ENCODE assay signal across 10 cellular contexts in the genomic region with DNA sequence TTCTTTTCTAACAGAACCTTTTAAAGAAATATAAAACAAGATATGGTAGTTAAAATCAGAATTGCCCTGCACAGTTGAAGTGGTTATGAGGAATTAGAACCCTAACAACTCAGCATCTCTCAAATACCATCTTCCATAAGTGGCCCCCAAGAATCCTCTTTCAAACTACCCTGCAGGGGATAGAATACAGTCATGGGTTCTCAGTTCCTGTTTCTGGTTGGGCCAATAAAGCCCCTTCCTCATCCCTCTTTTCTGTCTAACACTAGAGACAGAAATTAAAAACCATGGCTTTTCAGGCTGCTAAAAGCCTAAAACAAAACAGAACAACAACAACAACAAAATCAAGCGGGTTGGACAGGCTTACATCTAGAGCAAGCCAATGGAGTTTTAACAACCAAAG. TPM values are rescaled to one million over a fixed set of nuclear protein-coding genes. Genes with fewer than 3 reads are reported as not detected.
DNase-seq lines count a peak whose midpoint lies in the region; ATAC-seq, FAIRE-seq and TF ChIP-seq lines count a peak whose summit lies in the region.
"Had no signal": no experiment of that assay in that cellular context is flagged by ENCODE, and none has a peak within 500 bp of the region (broad histone marks: within the 10 kb centered on the region; RNA-seq: fewer than 3 reads in every experiment).

No MANE protein-coding gene starts in this region.

- no peaks in the 10 kb centered on the region for H3K9me3 Mint-ChIP-seq in type B pancreatic cell
- H3K9me3 Mint-ChIP-seq: central memory CD8-positive, alpha-beta T cell; T-helper 1 cell treated with Interleukin-12 subunit alpha and Interleukin-12 subunit beta and Interleukin-4 antibody, amounts not matched to agents 30 μg/mL and 1 μg/mL, for 36 hours had no signal

- no peak for TF ChIP-seq CTCF in SK-N-SH (IDR thresholded peaks at IDR 0.05)
- TF ChIP-seq CTCF in esophagus squamous epithelium (IDR thresholded peaks at IDR 0.05) = no peak
- TF ChIP-seq CTCF in type B pancreatic cell (conservative IDR thresholded peaks at IDR 0.05) = no peak

- TF ChIP-seq EP300 in SK-N-SH (IDR thresholded peaks at IDR 0.05; ENCODE audit: borderline replicate concordance in 1 of 2, low read depth in 1 of 2, low read length in 1 of 2) = no peak

- no peaks in the 10 kb centered on the region for H3K9me2 ChIP-seq in SK-N-SH

- intact Hi-C loops in esophagus squamous epithelium (cut with DNase I) = no loop called here

- peaks cover 5% of the 10 kb centered on the region for H3F3A ChIP-seq in SK-N-SH (replicated peaks; ENCODE audit: insufficient read depth)

- H3K4me1 Mint-ChIP-seq in type B pancreatic cell (ENCODE audit: unreplicated experiment) = peaks cover 38% of the 10 kb centered on the region
- H3K4me1 Mint-ChIP-seq: central memory CD8-positive, alpha-beta T cell had no signal

- CTCF ChIA-PET in SK-N-SH (lab: Yijun Ruan, JAX) = interaction anchor here (1.0 to 1.5 kb wide), 4 partner anchors 27 to 324 kb away, joined by 3 to 5 read pairs (median 4); no protein-coding TSS in a partner anchor

- DNase-seq in SK-N-SH (no peak), esophagus squamous epithelium (lab: John Stamatoyannopoulos, UW) (no peak), type B pancreatic cell (ENCODE audit: extremely low spot score, unreplicated experiment) (no peak), frontal cortex (ENCODE audit: low spot score in 2 of 2) (no peak), pons (ENCODE audit: low spot score) (no peak)
- DNase-seq in NK-92 treated with Interleukin-12 subunit alpha and Interleukin-12 subunit beta, amount 100 ng/mL, for 24 hours (lab: John Stamatoyannopoulos, UW) = no peak

- no peaks in the 10 kb centered on the region for H4K20me1 ChIP-seq in SK-N-SH (ENCODE audit: insufficient read depth)

- H3K4me1 ChIP-seq in SK-N-SH (ENCODE audit: control insufficient read depth in 1 of 2, insufficient read depth in 2 of 2, low read depth in 1 of 2, low read length in 1 of 2) (peaks cover 12 to 22% of the 10 kb centered on the region in 2 experiments), esophagus squamous epithelium (peaks cover 4 to 41% (median 10%) of the 10 kb centered on the region in 3 donors)

- no peak overlapping the region for H3K4me3 ChIP-seq in SK-N-SH (ENCODE audit: low read depth in 2 of 2, low read length in 1 of 2)
- H3K4me3 ChIP-seq in esophagus squamous epithelium = no peak overlapping the region

- no peaks in the 10 kb centered on the region for H3K9me3 ChIP-seq in SK-N-SH
- no peaks in the 10 kb centered on the region for H3K9me3 ChIP-seq in esophagus squamous epithelium

- WGBS in SK-N-SH (ENCODE audit: low lambda C conversion rate) = 100% methylated on average over 1 of the region's 1 CpG
- 88 to 100% methylated on average over 1 of the region's 1 CpG for WGBS in esophagus squamous epithelium, 2 donors

- peaks cover 33% of the 10 kb centered on the region for H3K36me3 Mint-ChIP-seq in type B pancreatic cell

- TF ChIP-seq POLR2A in esophagus squamous epithelium (IDR thresholded peaks at IDR 0.05) = no peak

- H3K4me2 ChIP-seq in SK-N-SH = peak overlapping the region; percentile 67

- POLR2A ChIA-PET in SK-N-SH (lab: Yijun Ruan, JAX) = no interaction called here

- H3K27me3 ChIP-seq in SK-N-SH (ENCODE audit: insufficient read depth) (no peaks in the 10 kb centered on the region), esophagus squamous epithelium (no peaks in the 10 kb centered on the region)

- H3K27ac ChIP-seq in SK-N-SH (ENCODE audit: low read depth in 2 of 2, low read length in 1 of 2) (peak overlapping the region; percentile 83 to 89), esophagus squamous epithelium (peak overlapping the region; percentile 46 to 81 (median 76))

- no peaks in the 10 kb centered on the region for H3K79me2 ChIP-seq in SK-N-SH (ENCODE audit: insufficient read depth)

- peak overlapping the region; percentile 18; the same call in 1 of the 2 replicates for H3K9ac ChIP-seq in SK-N-SH

- peak overlapping the region; percentile 91 for H3K27ac Mint-ChIP-seq in type B pancreatic cell
- H3K27ac Mint-ChIP-seq: T-helper 1 cell treated with Interleukin-12 subunit alpha and Interleukin-12 subunit beta and Interleukin-4 antibody, amounts not matched to agents 30 μg/mL and 1 μg/mL, for 36 hours had no signal

- no peaks in the 10 kb centered on the region for H3K27me3 Mint-ChIP-seq in type B pancreatic cell

- peak overlapping the region; percentile 64 for H3K4me3 Mint-ChIP-seq in type B pancreatic cell
- H3K4me3 Mint-ChIP-seq: central memory CD8-positive, alpha-beta T cell; T-helper 1 cell treated with Interleukin-12 subunit alpha and Interleukin-12 subunit beta and Interleukin-4 antibody, amounts not matched to agents 30 μg/mL and 1 μg/mL, for 36 hours had no signal

- H2AFZ ChIP-seq in SK-N-SH (ENCODE audit: low read depth) = no peak overlapping the region

- ATAC-seq in SK-N-SH treated with all-trans-retinoic acid at 6 μM for 48 hours = no peak
- ATAC-seq in HG03175 (IDR thresholded peaks at IDR 0.05; ENCODE audit: unreplicated experiment) = peak; percentile 26

- no peak for FAIRE-seq in frontal cortex (lab: Jason Lieb, UNC)

- no peak for TF ChIP-seq RAD21 in SK-N-SH (IDR thresholded peaks at IDR 0.05; ENCODE audit: low read length)

- H3K36me3 ChIP-seq in SK-N-SH (replicated peaks in 1 of 2; ENCODE audit: control insufficient read depth in 1 of 2, insufficient read depth in 2 of 2, low read length in 1 of 2) = peaks cover 5 to 8% of the 10 kb centered on the region in 2 experiments
- H3K36me3 ChIP-seq in esophagus squamous epithelium = peaks cover 0 to 12% (median 0%) of the 10 kb centered on the region in 3 donors

TF ChIP-seq in SK-N-SH, 30 proteins besides CTCF, POLR2A, EP300 and RAD21:
- TF ChIP-seq RFX5 (IDR thresholded peaks at IDR 0.05; ENCODE audit: low read length) = no peak
- TF ChIP-seq, protein P1, sequence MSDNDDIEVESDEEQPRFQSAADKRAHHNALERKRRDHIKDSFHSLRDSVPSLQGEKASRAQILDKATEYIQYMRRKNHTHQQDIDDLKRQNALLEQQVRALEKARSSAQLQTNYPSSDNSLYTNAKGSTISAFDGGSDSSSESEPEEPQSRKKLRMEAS (IDR thresholded peaks at IDR 0.05; ENCODE audit: low read depth) = no peak
- no peak for TF ChIP-seq GABPA (IDR thresholded peaks at IDR 0.05; ENCODE audit: low read depth)
- TF ChIP-seq SMC3 (IDR thresholded peaks at IDR 0.05; ENCODE audit: low read depth, low read length) = no peak

TF ChIP-seq in SK-N-SH treated with all-trans-retinoic acid at 6 μM for 48 hours, 23 proteins besides CTCF, POLR2A, EP300 and RAD21 (continues in another document):
- no peak for TF ChIP-seq TCF4 (CRISPR knock-in tag; IDR thresholded peaks at IDR 0.05; ENCODE audit: borderline replicate concordance)
- TF ChIP-seq, protein P2, sequence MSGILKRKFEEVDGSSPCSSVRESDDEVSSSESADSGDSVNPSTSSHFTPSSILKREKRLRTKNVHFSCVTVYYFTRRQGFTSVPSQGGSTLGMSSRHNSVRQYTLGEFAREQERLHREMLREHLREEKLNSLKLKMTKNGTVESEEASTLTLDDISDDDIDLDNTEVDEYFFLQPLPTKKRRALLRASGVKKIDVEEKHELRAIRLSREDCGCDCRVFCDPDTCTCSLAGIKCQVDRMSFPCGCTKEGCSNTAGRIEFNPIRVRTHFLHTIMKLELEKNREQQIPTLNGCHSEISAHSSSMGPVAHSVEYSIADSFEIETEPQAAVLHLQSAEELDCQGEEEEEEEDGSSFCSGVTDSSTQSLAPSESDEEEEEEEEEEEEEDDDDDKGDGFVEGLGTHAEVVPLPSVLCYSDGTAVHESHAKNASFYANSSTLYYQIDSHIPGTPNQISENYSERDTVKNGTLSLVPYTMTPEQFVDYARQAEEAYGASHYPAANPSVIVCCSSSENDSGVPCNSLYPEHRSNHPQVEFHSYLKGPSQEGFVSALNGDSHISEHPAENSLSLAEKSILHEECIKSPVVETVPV (CRISPR knock-in tag; IDR thresholded peaks at IDR 0.05) = no peak
- no peak for TF ChIP-seq ZNF8 (CRISPR knock-in tag; IDR thresholded peaks at IDR 0.05)
- TF ChIP-seq TOX (CRISPR knock-in tag; IDR thresholded peaks at IDR 0.05; ENCODE audit: borderline replicate concordance) = no peak
- TF ChIP-seq ZFP3 (CRISPR knock-in tag; IDR thresholded peaks at IDR 0.05) = no peak
- TF ChIP-seq, protein P3, sequence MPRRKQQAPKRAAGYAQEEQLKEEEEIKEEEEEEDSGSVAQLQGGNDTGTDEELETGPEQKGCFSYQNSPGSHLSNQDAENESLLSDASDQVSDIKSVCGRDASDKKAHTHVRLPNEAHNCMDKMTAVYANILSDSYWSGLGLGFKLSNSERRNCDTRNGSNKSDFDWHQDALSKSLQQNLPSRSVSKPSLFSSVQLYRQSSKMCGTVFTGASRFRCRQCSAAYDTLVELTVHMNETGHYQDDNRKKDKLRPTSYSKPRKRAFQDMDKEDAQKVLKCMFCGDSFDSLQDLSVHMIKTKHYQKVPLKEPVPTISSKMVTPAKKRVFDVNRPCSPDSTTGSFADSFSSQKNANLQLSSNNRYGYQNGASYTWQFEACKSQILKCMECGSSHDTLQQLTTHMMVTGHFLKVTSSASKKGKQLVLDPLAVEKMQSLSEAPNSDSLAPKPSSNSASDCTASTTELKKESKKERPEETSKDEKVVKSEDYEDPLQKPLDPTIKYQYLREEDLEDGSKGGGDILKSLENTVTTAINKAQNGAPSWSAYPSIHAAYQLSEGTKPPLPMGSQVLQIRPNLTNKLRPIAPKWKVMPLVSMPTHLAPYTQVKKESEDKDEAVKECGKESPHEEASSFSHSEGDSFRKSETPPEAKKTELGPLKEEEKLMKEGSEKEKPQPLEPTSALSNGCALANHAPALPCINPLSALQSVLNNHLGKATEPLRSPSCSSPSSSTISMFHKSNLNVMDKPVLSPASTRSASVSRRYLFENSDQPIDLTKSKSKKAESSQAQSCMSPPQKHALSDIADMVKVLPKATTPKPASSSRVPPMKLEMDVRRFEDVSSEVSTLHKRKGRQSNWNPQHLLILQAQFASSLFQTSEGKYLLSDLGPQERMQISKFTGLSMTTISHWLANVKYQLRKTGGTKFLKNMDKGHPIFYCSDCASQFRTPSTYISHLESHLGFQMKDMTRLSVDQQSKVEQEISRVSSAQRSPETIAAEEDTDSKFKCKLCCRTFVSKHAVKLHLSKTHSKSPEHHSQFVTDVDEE (CRISPR knock-in tag; IDR thresholded peaks at IDR 0.05) = no peak
- no peak for TF ChIP-seq RARB (CRISPR knock-in tag; IDR thresholded peaks at IDR 0.05)
- no peak for TF ChIP-seq ZC3H10 (CRISPR knock-in tag; IDR thresholded peaks at IDR 0.05)
- TF ChIP-seq OSR1 (CRISPR knock-in tag; IDR thresholded peaks at IDR 0.05) = no peak
- no peak for TF ChIP-seq ARNTL (CRISPR knock-in tag; IDR thresholded peaks at IDR 0.05; ENCODE audit: borderline replicate concordance, low read depth)

RNA-seq across cellular contexts. Expression of a gene that starts 6.7 kb away (rescaled TPM):
- 0.61 and 0.86 TPM in 2 replicates for polyA plus RNA-seq in SK-N-SH (2012; rRNA removed)
- 1.1 and 1.3 TPM in 2 replicates for polyA plus RNA-seq in SK-N-SH (2012; cell fraction: cytosol; rRNA removed)
- polyA plus RNA-seq in SK-N-SH (2012; cell fraction: nucleus; rRNA removed) = 0.43 and 1.0 TPM in 2 replicates
- total RNA-seq in esophagus squamous epithelium (1 to 10 TPM; 1.2 to 3.6 (median 2.4) TPM), type B pancreatic cell (ENCODE audit: low replicate concordance) (8.8 and 11.3 TPM in 2 replicates), frontal cortex (14.3 TPM)
